ENCODE assay signal across 9 cellular contexts in the genomic region with DNA sequence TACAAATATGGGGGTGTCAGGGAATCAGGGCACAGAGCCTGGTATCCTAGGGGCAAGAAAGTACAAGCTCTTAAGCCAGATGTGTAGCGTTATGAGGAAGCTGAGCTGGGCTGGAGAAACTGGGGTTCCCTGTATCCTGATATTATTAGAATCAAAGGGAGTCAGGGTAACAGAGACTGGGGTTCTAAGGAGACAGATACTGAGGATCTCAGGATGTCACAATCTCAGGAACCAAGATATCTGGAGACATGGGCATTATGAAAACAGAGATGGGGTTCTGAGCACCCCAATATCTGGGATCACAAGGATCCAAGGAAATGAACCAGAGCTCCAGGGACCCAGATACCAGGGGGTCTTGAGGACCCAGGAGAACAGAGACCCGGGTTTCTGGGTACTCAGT. TPM values are rescaled to one million over a fixed set of nuclear protein-coding genes. Genes with fewer than 3 reads are reported as not detected.
DNase-seq lines count a peak whose midpoint lies in the region; ATAC-seq and TF ChIP-seq lines count a peak whose summit lies in the region.
"Had no signal": no experiment of that assay in that cellular context is flagged by ENCODE, and none has a peak within 500 bp of the region (broad histone marks: within the 10 kb centered on the region; RNA-seq: fewer than 3 reads in every experiment).

No MANE protein-coding gene starts in this region.

- H3K27ac ChIP-seq in coronary artery = peak overlapping the region; percentile 84 to 92
- H3K27ac ChIP-seq in naive thymus-derived CD4-positive, alpha-beta T cell (ENCODE audit: low read depth, low read length) = peak overlapping the region; percentile 97

- no peak for ATAC-seq in naive thymus-derived CD4-positive, alpha-beta T cell

- H3K27me3 ChIP-seq in Loucy (ENCODE audit: insufficient read depth, low read length, poor library complexity, severe bottlenecking) = no peaks in the 10 kb centered on the region
- no peaks in the 10 kb centered on the region for H3K27me3 ChIP-seq in naive thymus-derived CD4-positive, alpha-beta T cell (ENCODE audit: control insufficient read depth in 2 of 2, insufficient read depth in 2 of 2, low read length in 2 of 2)

- H3K79me2 ChIP-seq in Loucy (ENCODE audit: insufficient read depth, low read length) = peaks cover 12% of the 10 kb centered on the region; the same call in 1 of the 2 replicates

- H3K4me2 ChIP-seq in Loucy (ENCODE audit: low read depth, low read length, poor library complexity, severe bottlenecking) = peak overlapping the region; percentile 81

- H4K20me1 ChIP-seq in Loucy (ENCODE audit: insufficient read depth, low read length, poor library complexity, severe bottlenecking) = peaks cover 4% of the 10 kb centered on the region

- peaks cover 4% of the 10 kb centered on the region; the same call in 1 of the 2 replicates for H3F3A ChIP-seq in Loucy (ENCODE audit: low read depth)

- H3K27ac Mint-ChIP-seq in naive thymus-derived CD4-positive, alpha-beta T cell = peak overlapping the region; percentile 80 to 99 (median 97)

- no peaks in the 10 kb centered on the region for H3K9me3 Mint-ChIP-seq in naive thymus-derived CD4-positive, alpha-beta T cell

- peak overlapping the region; percentile 89 to 96 (median 93) for H3K4me3 Mint-ChIP-seq in naive thymus-derived CD4-positive, alpha-beta T cell

- H3K36me3 Mint-ChIP-seq in naive thymus-derived CD4-positive, alpha-beta T cell = peaks cover 0 to 46% (median 5%) of the 10 kb centered on the region in 5 donors

- peak overlapping the region; percentile 81 for H3K9ac ChIP-seq in Loucy (ENCODE audit: low read depth, low read length, poor library complexity, severe bottlenecking)

- H3K36me3 ChIP-seq in Loucy (ENCODE audit: insufficient read depth, low read length) = no peaks in the 10 kb centered on the region
- no peaks in the 10 kb centered on the region for H3K36me3 ChIP-seq in naive thymus-derived CD4-positive, alpha-beta T cell (ENCODE audit: control insufficient read depth in 2 of 3, insufficient read depth in 3 of 3, low read length in 3 of 3)

- CTCF ChIA-PET in naive thymus-derived CD4-positive, alpha-beta T cell (lab: Charles Lee) = interaction anchor here (0.8 to 2.0 kb wide), 2 partner anchors 22 to 25 kb away, joined by 7 to 10 read pairs; no protein-coding TSS in a partner anchor

- peaks cover 43 to 72% (median 57%) of the 10 kb centered on the region in 7 donors for H3K4me1 Mint-ChIP-seq in naive thymus-derived CD4-positive, alpha-beta T cell

- POLR2A ChIA-PET in naive thymus-derived CD4-positive, alpha-beta T cell (lab: Charles Lee) = interaction anchor here (0.9 to 2.3 kb wide), 3 partner anchors 12 to 25 kb away, joined by 3 to 7 read pairs (median 5); no protein-coding TSS in a partner anchor

- intact Hi-C loops in naive thymus-derived CD4-positive, alpha-beta T cell (cut with micrococcal nuclease) = loop anchor here in 1 of 2 donors (5.0 kb wide), 2 partner anchors 343 to 728 kb away; a partner anchor contains a TSS

- TF ChIP-seq CTCF in AG09309 (IDR thresholded peaks at IDR 0.05; ENCODE audit: control insufficient read depth, insufficient read depth, low read depth, low read length, missing control alignments) = no peak
- TF ChIP-seq CTCF in Loucy (conservative IDR thresholded peaks at IDR 0.05; ENCODE audit: low read length) = no peak
- no peak for TF ChIP-seq CTCF in coronary artery (IDR thresholded peaks at IDR 0.05)

- H3K4me3 ChIP-seq in AG09309 (ENCODE audit: control insufficient read depth, low read depth, low read length) = peak overlapping the region; percentile 70
- peak overlapping the region; percentile 80 for H3K4me3 ChIP-seq in Loucy (ENCODE audit: low read length, poor library complexity, severe bottlenecking)
- H3K4me3 ChIP-seq in coronary artery = peak overlapping the region; percentile 75
- H3K4me3 ChIP-seq in naive thymus-derived CD4-positive, alpha-beta T cell (ENCODE audit: low read length) = peak overlapping the region; percentile 67

- H3K9me3 ChIP-seq in Loucy (ENCODE audit: insufficient read depth, low read depth, low read length) = no peaks in the 10 kb centered on the region
- no peaks in the 10 kb centered on the region for H3K9me3 ChIP-seq in naive thymus-derived CD4-positive, alpha-beta T cell (ENCODE audit: control insufficient read depth in 2 of 3, low read length in 3 of 3)

- peaks cover 35% of the 10 kb centered on the region for H3K4me1 ChIP-seq in Loucy (ENCODE audit: insufficient read depth, low read length, poor library complexity, severe bottlenecking)
- peaks cover 33 to 47% of the 10 kb centered on the region in 2 donors for H3K4me1 ChIP-seq in naive thymus-derived CD4-positive, alpha-beta T cell (ENCODE audit: control insufficient read depth in 2 of 2, insufficient read depth in 2 of 2, low read length in 2 of 2)

- H2AFZ ChIP-seq in Loucy (ENCODE audit: low read length) = no peak overlapping the region

- DNase-seq in AG09309 (ENCODE audit: low read depth) = no peak
- no peak for DNase-seq in coronary artery (ENCODE audit: low spot score)
- no peak for DNase-seq in naive thymus-derived CD4-positive, alpha-beta T cell
- no peak for DNase-seq in NK-92 (lab: John Stamatoyannopoulos, UW; ENCODE audit: unreplicated experiment)
- no peak for DNase-seq in HPDE6-E6E7 (ENCODE audit: extremely low spot score)
- DNase-seq in mucosa of gallbladder (ENCODE audit: low spot score) = no peak
- DNase-seq in epidermal melanocyte (ENCODE audit: insufficient read length, low spot score) = no peak

- no peaks in the 10 kb centered on the region for H3K9me2 ChIP-seq in Loucy (replicated peaks; ENCODE audit: low read depth, low read length)

- H3K27me3 Mint-ChIP-seq in naive thymus-derived CD4-positive, alpha-beta T cell = peaks cover 0 to 6% (median 0%) of the 10 kb centered on the region in 5 donors

RNA-seq across cellular contexts. Expression of a gene that starts 0.8 kb away (rescaled TPM):
- 100 to 1,000 TPM in 1 of 5 experiments, 10 to 100 TPM in 4; 10.2 to 107 (median 94.2) TPM for total RNA-seq in naive thymus-derived CD4-positive, alpha-beta T cell
- 1 to 10 TPM; 3.3 to 8.9 TPM for polyA plus RNA-seq in naive thymus-derived CD4-positive, alpha-beta T cell
- 44.3 TPM for total RNA-seq in mucosa of gallbladder

RNA-seq across cellular contexts. Expression of a gene that starts 28.4 kb away (rescaled TPM):
- total RNA-seq in naive thymus-derived CD4-positive, alpha-beta T cell = not detected
- not detected for polyA plus RNA-seq in naive thymus-derived CD4-positive, alpha-beta T cell
- 47.4 TPM for total RNA-seq in mucosa of gallbladder
- total RNA-seq: temporal lobe had no signal

RNA-seq across cellular contexts. Expression of a gene that starts 50.4 kb away (rescaled TPM):
- not detected for total RNA-seq in naive thymus-derived CD4-positive, alpha-beta T cell
- polyA plus RNA-seq in naive thymus-derived CD4-positive, alpha-beta T cell = not detected
- 0.12 TPM for total RNA-seq in mucosa of gallbladder
- total RNA-seq: temporal lobe had no signal

RNA-seq across cellular contexts. Expression of a gene that starts 59.6 kb away (rescaled TPM):
- total RNA-seq in naive thymus-derived CD4-positive, alpha-beta T cell = under 1 TPM in 1 of 5 experiments, not detected in 4; 0.42 TPM
- polyA plus RNA-seq in naive thymus-derived CD4-positive, alpha-beta T cell = not detected
- 75.9 TPM for total RNA-seq in mucosa of gallbladder

Comparison
In these comparisons a context has a peak if more than half of its experiments do, and no peak if none do; other contexts are left out.
1. RNA of a gene that starts 28.4 kb away (total RNA-seq): 47.4 TPM in mucosa of gallbladder (single experiment); not detected in naive thymus-derived CD4-positive, alpha-beta T cell; every median in the first group is over 10 times any median in the second.
2. Peak in every context shown above with its lines, with median percentiles within 50 percentile points of each other: H3K4me3 ChIP-seq.